ENCODE assay signal across 14 cellular contexts in the genomic region with DNA sequence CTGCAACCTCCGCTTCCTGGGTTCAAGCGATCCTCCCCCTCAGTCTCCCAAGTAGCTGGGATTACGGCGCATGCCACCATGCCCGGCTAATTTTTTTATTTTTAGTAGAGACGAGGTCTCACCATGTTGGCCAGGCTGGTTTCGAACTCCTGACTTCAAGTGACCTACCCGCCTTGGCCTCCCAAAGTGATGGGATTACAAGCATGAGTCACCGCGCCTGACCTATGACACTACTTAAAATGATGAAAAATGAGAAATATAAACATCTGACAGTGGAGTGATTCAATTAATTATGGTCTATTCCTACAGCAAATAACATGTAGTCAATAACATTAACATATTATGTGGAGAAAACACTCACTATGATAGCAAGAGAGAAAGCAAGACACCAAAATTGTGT. TPM values are rescaled to one million over a fixed set of nuclear protein-coding genes. Genes with fewer than 3 reads are reported as not detected.
DNase-seq lines count a peak whose midpoint lies in the region; ATAC-seq and TF ChIP-seq lines count a peak whose summit lies in the region.
"Had no signal": no experiment of that assay in that cellular context is flagged by ENCODE, and none has a peak within 500 bp of the region (broad histone marks: within the 10 kb centered on the region; RNA-seq: fewer than 3 reads in every experiment).

No MANE protein-coding gene starts in this region.

- no peak for ATAC-seq in naive thymus-derived CD8-positive, alpha-beta T cell
- ATAC-seq in GM19397 (IDR thresholded peaks at IDR 0.05; ENCODE audit: unreplicated experiment): no peak

- POLR2A ChIA-PET in naive thymus-derived CD8-positive, alpha-beta T cell (lab: Charles Lee): interaction anchor here (0.7 to 2.9 kb wide), 8 partner anchors 9 to 42 kb away, joined by 3 to 11 read pairs (median 4); no protein-coding TSS in a partner anchor

- H3K4me3 Mint-ChIP-seq in activated T-cell treated with anti-CD3 and anti-CD28 coated beads, Interleukin-2, amount 50 U/mL, for 24 hours: peak overlapping the region; percentile 92
- H3K4me3 Mint-ChIP-seq in HFFc6: peak overlapping the region; percentile 41
- H3K4me3 Mint-ChIP-seq in activated naive CD8-positive, alpha-beta T cell: peak overlapping the region; percentile 90
- peak overlapping the region in 9 of 10 donors; percentile 35 to 91 (median 87) for H3K4me3 Mint-ChIP-seq in naive thymus-derived CD8-positive, alpha-beta T cell

- no peak for DNase-seq in activated T-cell treated with anti-CD3 and anti-CD28 coated beads, Interleukin-2, amount 50 U/mL, for 24 hours
- DNase-seq in activated T-cell treated with anti-CD3 and anti-CD28 coated beads for 4 hours (no peak), HFFc6 (no peak), erythroblast (lab: John Stamatoyannopoulos, UW) (no peak), hippocampal formation (lab: John Stamatoyannopoulos, UW) (no peak)
- no peak for DNase-seq in naive thymus-derived CD8-positive, alpha-beta T cell
- DNase-seq: DMS153; effector memory CD4-positive, alpha-beta T cell; NCI-H1105; NCI-H2171 treated with DMSO at 0.1 percent for 48 hours; NK-92 treated with Interleukin-12 subunit alpha and Interleukin-12 subunit beta, amount 100 ng/mL, for 24 hours; SJCRH30 had no signal

- peaks cover 51% of the 10 kb centered on the region for H3K36me3 Mint-ChIP-seq in activated T-cell treated with anti-CD3 and anti-CD28 coated beads, Interleukin-2, amount 50 U/mL, for 24 hours (ENCODE audit: low read depth)
- H3K36me3 Mint-ChIP-seq in HFFc6 (ENCODE audit: low read depth): peaks cover 14% of the 10 kb centered on the region; the same call in 1 of the 2 replicates
- peaks cover 5% of the 10 kb centered on the region for H3K36me3 Mint-ChIP-seq in activated naive CD8-positive, alpha-beta T cell
- H3K36me3 Mint-ChIP-seq in naive thymus-derived CD8-positive, alpha-beta T cell: peaks cover 0 to 42% (median 5%) of the 10 kb centered on the region in 3 donors

- TF ChIP-seq POLR2A in erythroblast (IDR thresholded peaks at IDR 0.05; ENCODE audit: low read length): no peak

- no peaks in the 10 kb centered on the region for H3K27me3 Mint-ChIP-seq in activated T-cell treated with anti-CD3 and anti-CD28 coated beads, Interleukin-2, amount 50 U/mL, for 24 hours
- H3K27me3 Mint-ChIP-seq in HFFc6 (ENCODE audit: insufficient read depth): no peaks in the 10 kb centered on the region
- no peaks in the 10 kb centered on the region for H3K27me3 Mint-ChIP-seq in activated naive CD8-positive, alpha-beta T cell
- no peaks in the 10 kb centered on the region for H3K27me3 Mint-ChIP-seq in naive thymus-derived CD8-positive, alpha-beta T cell

- peak overlapping the region; percentile 24 for H3K27ac Mint-ChIP-seq in activated T-cell treated with anti-CD3 and anti-CD28 coated beads, Interleukin-2, amount 50 U/mL, for 24 hours
- H3K27ac Mint-ChIP-seq in HFFc6: peak overlapping the region; percentile 51; the same call in 1 of the 2 replicates
- H3K27ac Mint-ChIP-seq in activated naive CD8-positive, alpha-beta T cell: no peak overlapping the region
- peak overlapping the region in 3 of 10 donors; percentile 19 to 78 (median 21) for H3K27ac Mint-ChIP-seq in naive thymus-derived CD8-positive, alpha-beta T cell

- TF ChIP-seq CTCF in HFFc6 (IDR thresholded peaks at IDR 0.05): no peak

- H3K4me1 Mint-ChIP-seq in activated T-cell treated with anti-CD3 and anti-CD28 coated beads, Interleukin-2, amount 50 U/mL, for 24 hours (ENCODE audit: low read depth): peaks cover 37% of the 10 kb centered on the region
- H3K4me1 Mint-ChIP-seq in HFFc6 (ENCODE audit: low read depth): peaks cover 22% of the 10 kb centered on the region
- peaks cover 34% of the 10 kb centered on the region for H3K4me1 Mint-ChIP-seq in activated naive CD8-positive, alpha-beta T cell (ENCODE audit: low read depth)
- H3K4me1 Mint-ChIP-seq in naive thymus-derived CD8-positive, alpha-beta T cell: peaks cover 13 to 51% (median 41%) of the 10 kb centered on the region in 4 donors

- H3K9me3 Mint-ChIP-seq in activated T-cell treated with anti-CD3 and anti-CD28 coated beads, Interleukin-2, amount 50 U/mL, for 24 hours: no peaks in the 10 kb centered on the region
- no peaks in the 10 kb centered on the region for H3K9me3 Mint-ChIP-seq in HFFc6
- no peaks in the 10 kb centered on the region for H3K9me3 Mint-ChIP-seq in activated naive CD8-positive, alpha-beta T cell (ENCODE audit: low read depth)
- no peaks in the 10 kb centered on the region for H3K9me3 Mint-ChIP-seq in naive thymus-derived CD8-positive, alpha-beta T cell

RNA-seq across cellular contexts. Expression of a gene that starts 2.2 kb away (rescaled TPM):
- 10 to 100 TPM; 21.3 to 26.0 (median 23.3) TPM for total RNA-seq in HFFc6 (2021; fragmentation: NEBNext Ultra II Directional; extraction: Animal tissue kit (Norgen Biotek cat#: 25700))
- total RNA-seq in naive thymus-derived CD8-positive, alpha-beta T cell: 10 to 100 TPM; 32.2 to 32.4 TPM
- 10 to 100 TPM; 21.0 to 43.6 (median 25.4) TPM for polyA plus RNA-seq in naive thymus-derived CD8-positive, alpha-beta T cell

RNA-seq across cellular contexts. Expression of a gene that starts 5.7 kb away (rescaled TPM):
- 10 to 100 TPM; 14.9 to 18.1 (median 17.0) TPM for total RNA-seq in HFFc6 (2021; fragmentation: NEBNext Ultra II Directional; extraction: Animal tissue kit (Norgen Biotek cat#: 25700))
- 1 to 10 TPM; 6.6 to 8.9 TPM for total RNA-seq in naive thymus-derived CD8-positive, alpha-beta T cell
- 1 to 10 TPM in 2 of 3 donors, under 1 TPM in 1; 0.77 to 2.2 (median 2.0) TPM for polyA plus RNA-seq in naive thymus-derived CD8-positive, alpha-beta T cell

RNA-seq across cellular contexts. Expression of a gene that starts 33.5 kb away (rescaled TPM):
- 10 to 100 TPM in 2 of 6 experiments, 1 to 10 TPM in 4; 8.6 to 11.7 (median 9.6) TPM for total RNA-seq in HFFc6 (2021; fragmentation: NEBNext Ultra II Directional; extraction: Animal tissue kit (Norgen Biotek cat#: 25700))
- total RNA-seq in naive thymus-derived CD8-positive, alpha-beta T cell: 100 to 1,000 TPM; 151 to 153 TPM
- 1 to 10 TPM in 2 of 3 donors, under 1 TPM in 1; 0.54 to 3.0 (median 1.6) TPM for polyA plus RNA-seq in naive thymus-derived CD8-positive, alpha-beta T cell

Comparison
In these comparisons a context has a peak if more than half of its experiments do, and no peak if none do; other contexts are left out.
1. H3K4me3 Mint-ChIP-seq: peak in every context shown above with its lines; median percentile 92 in activated T-cell treated with anti-CD3 and anti-CD28 coated beads, Interleukin-2, amount 50 U/mL, for 24 hours; 90 in activated naive CD8-positive, alpha-beta T cell; 87 in naive thymus-derived CD8-positive, alpha-beta T cell; 41 in HFFc6.
2. RNA of a gene that starts 33.5 kb away (total RNA-seq): 151 to 153 TPM in naive thymus-derived CD8-positive, alpha-beta T cell; 8.6 to 11.7 TPM in HFFc6; every median in the first group is over 10 times any median in the second.